Comparison of ENCODE assay signal across 15 cellular contexts in the genomic region with DNA sequence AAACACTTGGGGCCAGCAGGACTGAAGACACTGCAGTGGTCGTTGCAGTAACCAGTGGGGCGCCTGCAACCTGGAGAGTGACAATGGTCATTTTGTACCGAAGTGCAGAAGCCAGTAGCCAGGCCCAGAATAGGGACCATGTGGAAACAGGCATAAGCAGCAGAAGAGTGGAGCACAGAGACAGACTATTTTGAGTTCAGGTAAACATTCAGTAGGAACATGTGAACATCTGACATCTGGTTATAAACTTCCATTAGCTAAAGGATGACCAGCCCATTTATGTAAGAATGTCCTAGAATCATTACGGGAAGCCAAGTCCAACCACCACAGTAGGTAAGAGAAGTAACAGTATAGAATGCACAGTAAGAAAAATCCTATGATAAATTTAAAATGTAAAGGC.
"Had no signal": no experiment of that assay in that cellular context is flagged by ENCODE, and none has a peak within 500 bp of the region (broad histone marks: within the 10 kb centered on the region; RNA-seq: fewer than 3 reads in every experiment).

No MANE protein-coding gene starts in this region.

- H3K9me3 Mint-ChIP-seq: activated naive CD4-positive, alpha-beta T cell treated with anti-CD3 and anti-CD28 coated beads for 36 hours had no signal

- H3K9me3 ChIP-seq: adrenal gland, body of pancreas, esophagus squamous epithelium, left lung, ovary, SJSA1 had no signal

- DNase-seq: activated CD4-positive, alpha-beta T cell treated with anti-CD3 and anti-CD28 coated beads for 4 hours; activated CD8-positive, alpha-beta memory T cell treated with anti-CD3 and anti-CD28 coated beads, Interleukin-2, amount 50 U/mL, for 48 hours; activated CD8-positive, alpha-beta T cell treated with anti-CD3 and anti-CD28 coated beads, Interleukin-2, amount 10 ng/mL, durations not matched to agents 7 days and 5 days; activated naive CD4-positive, alpha-beta T cell treated with anti-CD3 and anti-CD28 coated beads for 36 hours; body of pancreas; esophagus squamous epithelium; foreskin fibroblast; head of caudate nucleus; left lung; ovary; T-helper 9 cell; trophoblast cell had no signal

- H3K27me3 ChIP-seq: adrenal gland, body of pancreas, esophagus squamous epithelium, left lung, ovary, SJSA1 had no signal

- ATAC-seq: activated CD8-positive, alpha-beta T cell treated with anti-CD3 and anti-CD28 coated beads, Interleukin-2, amount 10 ng/mL, durations not matched to agents 7 days and 5 days; body of pancreas; left lung had no signal

- H3K4me3 Mint-ChIP-seq: activated CD8-positive, alpha-beta T cell treated with anti-CD3 and anti-CD28 coated beads, Interleukin-2, amount 10 ng/mL, durations not matched to agents 7 days and 5 days; activated naive CD4-positive, alpha-beta T cell treated with anti-CD3 and anti-CD28 coated beads for 36 hours had no signal

- H3K4me1 ChIP-seq: body of pancreas, esophagus squamous epithelium, left lung, SJSA1 had no signal

- H3K36me3 ChIP-seq: ovary had no signal

- H3K27ac Mint-ChIP-seq: activated CD8-positive, alpha-beta T cell treated with anti-CD3 and anti-CD28 coated beads, Interleukin-2, amount 10 ng/mL, durations not matched to agents 7 days and 5 days had no signal

- H3K27ac ChIP-seq: body of pancreas, left lung, ovary, SJSA1, VCaP had no signal

- H3K4me3 ChIP-seq: adrenal gland, body of pancreas, esophagus squamous epithelium, left lung, ovary, SJSA1 had no signal
